In the genomic region with DNA sequence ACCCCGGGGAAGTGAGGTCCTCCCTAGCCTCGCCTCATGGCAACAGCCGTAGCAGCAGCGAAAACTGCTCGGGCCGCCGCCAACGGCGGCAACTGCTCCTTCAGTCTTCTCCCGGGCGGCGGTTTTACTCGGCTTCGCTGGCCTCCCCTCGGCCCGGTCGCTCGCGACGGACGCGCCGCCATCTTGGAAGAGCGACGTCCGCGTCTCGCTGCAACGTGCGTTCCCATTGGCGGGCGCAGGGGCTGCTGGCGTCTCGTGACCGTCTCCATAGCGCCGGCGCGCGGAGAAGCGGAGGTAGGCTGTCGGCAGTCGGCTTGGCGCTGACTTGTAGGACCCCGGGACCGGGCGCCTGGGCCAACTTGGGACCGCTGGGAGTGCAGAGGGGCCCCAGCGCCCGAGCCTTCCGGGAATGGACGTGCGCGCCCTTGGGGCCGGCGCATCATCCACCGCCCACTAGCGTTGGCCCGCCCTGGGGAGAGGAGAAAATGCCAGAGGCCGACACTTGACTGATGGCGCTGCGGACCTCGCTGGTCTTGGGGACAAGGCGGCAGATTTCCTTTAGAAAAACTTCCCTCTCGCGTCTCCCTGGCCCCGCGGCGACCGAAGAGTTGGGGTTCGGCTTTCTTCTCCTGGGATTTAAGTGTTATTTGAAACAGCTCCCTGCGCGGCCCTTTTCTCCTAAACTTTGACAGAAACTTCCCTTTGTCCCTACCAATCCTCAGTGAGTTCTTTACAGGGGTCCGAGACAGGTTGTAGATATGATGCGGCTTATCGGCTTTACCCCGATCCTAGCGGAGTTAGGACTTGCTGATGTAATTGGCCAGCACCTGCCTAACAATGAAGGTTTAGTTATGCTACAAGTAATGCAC, we compare ENCODE assay signal across 8 cellular contexts. TPM values are rescaled to one million over a fixed set of nuclear protein-coding genes. Genes with fewer than 3 reads are reported as not detected.
DNase-seq lines count a peak whose midpoint lies in the region; ATAC-seq and TF ChIP-seq lines count a peak whose summit lies in the region.

A gene with protein sequence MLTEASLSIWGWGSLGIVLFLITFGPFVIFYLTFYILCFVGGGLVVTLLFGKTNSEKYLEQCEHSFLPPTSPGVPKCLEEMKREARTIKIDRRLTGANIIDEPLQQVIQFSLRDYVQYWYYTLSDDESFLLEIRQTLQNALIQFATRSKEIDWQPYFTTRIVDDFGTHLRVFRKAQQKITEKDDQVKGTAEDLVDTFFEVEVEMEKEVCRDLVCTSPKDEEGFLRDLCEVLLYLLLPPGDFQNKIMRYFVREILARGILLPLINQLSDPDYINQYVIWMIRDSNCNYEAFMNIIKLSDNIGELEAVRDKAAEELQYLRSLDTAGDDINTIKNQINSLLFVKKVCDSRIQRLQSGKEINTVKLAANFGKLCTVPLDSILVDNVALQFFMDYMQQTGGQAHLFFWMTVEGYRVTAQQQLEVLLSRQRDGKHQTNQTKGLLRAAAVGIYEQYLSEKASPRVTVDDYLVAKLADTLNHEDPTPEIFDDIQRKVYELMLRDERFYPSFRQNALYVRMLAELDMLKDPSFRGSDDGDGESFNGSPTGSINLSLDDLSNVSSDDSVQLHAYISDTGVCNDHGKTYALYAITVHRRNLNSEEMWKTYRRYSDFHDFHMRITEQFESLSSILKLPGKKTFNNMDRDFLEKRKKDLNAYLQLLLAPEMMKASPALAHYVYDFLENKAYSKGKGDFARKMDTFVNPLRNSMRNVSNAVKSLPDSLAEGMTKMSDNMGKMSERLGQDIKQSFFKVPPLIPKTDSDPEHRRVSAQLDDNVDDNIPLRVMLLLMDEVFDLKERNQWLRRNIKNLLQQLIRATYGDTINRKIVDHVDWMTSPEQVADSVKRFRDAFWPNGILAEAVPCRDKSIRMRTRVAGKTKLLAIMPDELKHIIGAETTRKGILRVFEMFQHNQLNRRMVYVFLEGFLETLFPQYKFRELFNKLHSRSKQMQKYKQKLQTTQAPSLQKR (minus strand): TSS at position 193 of the 869 bp plus-strand sequence. CDS start 199 bp downstream, outside the sequence.

- TF ChIP-seq CTCF in GM23338 (conservative IDR thresholded peaks at IDR 0.05; ENCODE audit: low read depth in 2 of 2) (peak in 1 of 2 experiments; percentile 49; a peak in 2 of 4 replicates), fibroblast of lung (conservative IDR thresholded peaks at IDR 0.05 in 1 of 2, IDR thresholded peaks at IDR 0.05 in 1 of 2; ENCODE audit: low read depth in 1 of 2, low read length in 2 of 2) (no peak)

- no peaks in the 10 kb centered on the region for H3K27me3 ChIP-seq in GM23338 (ENCODE audit: insufficient read depth)
- H3K27me3 ChIP-seq in fibroblast of lung (ENCODE audit: control insufficient read depth, insufficient read depth, low read length), result no peaks in the 10 kb centered on the region

- H3K79me2 ChIP-seq in GM23338 (replicated peaks; ENCODE audit: insufficient read depth) (peaks cover 43% of the 10 kb centered on the region), fibroblast of lung (ENCODE audit: control insufficient read depth, insufficient read depth, low read length) (peaks cover 45% of the 10 kb centered on the region)

- H3K9me2 ChIP-seq in GM23338 (ENCODE audit: insufficient read depth), result no peaks in the 10 kb centered on the region

- peaks cover 27% of the 10 kb centered on the region for H3K4me1 Mint-ChIP-seq in GM23338
- peaks cover 18 to 54% (median 49%) of the 10 kb centered on the region in 4 donors for H3K4me1 Mint-ChIP-seq in naive thymus-derived CD8-positive, alpha-beta T cell

- peaks cover 4% of the 10 kb centered on the region; the same call in 1 of the 3 replicates for H3K36me3 Mint-ChIP-seq in GM23338 (ENCODE audit: low read depth)
- peaks cover 0 to 6% (median 0%) of the 10 kb centered on the region in 3 donors for H3K36me3 Mint-ChIP-seq in naive thymus-derived CD8-positive, alpha-beta T cell

- peak within 1 kb of the TSS; percentile 99 for H3K27ac Mint-ChIP-seq in GM23338
- peak within 1 kb of the TSS; percentile 96 to 99 (median 98) for H3K27ac Mint-ChIP-seq in naive thymus-derived CD8-positive, alpha-beta T cell

- peak within 1 kb of the TSS; percentile 93 for H2AFZ ChIP-seq in GM23338
- peak within 1 kb of the TSS; percentile 95 for H2AFZ ChIP-seq in fibroblast of lung (ENCODE audit: low read length)

- H3K36me3 ChIP-seq in GM23338 (ENCODE audit: insufficient read depth), result no peaks in the 10 kb centered on the region
- no peaks in the 10 kb centered on the region for H3K36me3 ChIP-seq in fibroblast of lung (ENCODE audit: control insufficient read depth, insufficient read depth, low read length)

- H3K9ac ChIP-seq in fibroblast of lung (ENCODE audit: insufficient read depth, low read length), result peak within 1 kb of the TSS; percentile 92

- peaks cover 16% of the 10 kb centered on the region for H3K4me1 ChIP-seq in GM23338 (ENCODE audit: insufficient read depth)
- no peaks in the 10 kb centered on the region for H3K4me1 ChIP-seq in fibroblast of lung (ENCODE audit: control insufficient read depth, extremely low read depth, insufficient read depth, low read length)

- peak within 1 kb of the TSS; percentile 83 for H3K4me2 ChIP-seq in GM23338
- H3K4me2 ChIP-seq in fibroblast of lung (ENCODE audit: extremely low read depth, insufficient read depth, low read length), result peak within 1 kb of the TSS; percentile 96

- H3K9me3 ChIP-seq in fibroblast of lung (ENCODE audit: control insufficient read depth, insufficient read depth, low read depth, low read length), result no peaks in the 10 kb centered on the region

- ATAC-seq in GM23338, result peak; percentile 97
- ATAC-seq in naive thymus-derived CD8-positive, alpha-beta T cell, result peak; percentile 94 to 95

- H3K4me3 Mint-ChIP-seq in GM23338, result peak within 1 kb of the TSS; percentile 99
- peak within 1 kb of the TSS; percentile 95 to 99 (median 98) for H3K4me3 Mint-ChIP-seq in naive thymus-derived CD8-positive, alpha-beta T cell

- H3K9me3 Mint-ChIP-seq in GM23338, result no peaks in the 10 kb centered on the region
- no peaks in the 10 kb centered on the region for H3K9me3 Mint-ChIP-seq in naive thymus-derived CD8-positive, alpha-beta T cell

- H4K20me1 ChIP-seq in GM23338 (replicated peaks; ENCODE audit: insufficient read depth) (no peaks in the 10 kb centered on the region), fibroblast of lung (ENCODE audit: control insufficient read depth, extremely low read depth, insufficient read depth, low read length) (peaks cover 2% of the 10 kb centered on the region)

- no peaks in the 10 kb centered on the region for H3F3A ChIP-seq in GM23338 (replicated peaks; ENCODE audit: low read depth)

- peak within 1 kb of the TSS; percentile 94 for H3K27ac ChIP-seq in GM23338 (ENCODE audit: low read depth)
- peak within 1 kb of the TSS; percentile 95 for H3K27ac ChIP-seq in fibroblast of lung (ENCODE audit: insufficient read depth, low read length)

- DNase-seq in EL, result peak; percentile 94
- DNase-seq in GM23338 (ENCODE audit: low spot score), result peak; percentile 97
- peak; percentile 94 for DNase-seq in LHCN-M2 (ENCODE audit: low read depth)
- DNase-seq in RPMI7951 (ENCODE audit: low read depth), result peak; percentile 92
- DNase-seq in activated T-helper 1 cell treated with anti-CD3 and anti-CD28 coated beads, Interleukin-2, amount 50 U/mL, for 16 hours (ENCODE audit: low read depth in 1 of 2, low spot score in 1 of 2), result peak; percentile 75 to 84
- DNase-seq in fibroblast of lung (ENCODE audit: low read depth in 2 of 2), result peak; percentile 92
- peak; percentile 84 to 93 (median 87) for DNase-seq in naive thymus-derived CD8-positive, alpha-beta T cell
- peak; percentile 82 to 86 (median 84) for DNase-seq in stimulated activated naive CD4-positive, alpha-beta T cell (lab: John Stamatoyannopoulos, UW)

- POLR2A ChIA-PET in naive thymus-derived CD8-positive, alpha-beta T cell (lab: Charles Lee), result no interaction called here

- H3K4me3 ChIP-seq in GM23338 (peak within 1 kb of the TSS; percentile 85), fibroblast of lung (replicated peaks in 1 of 4; ENCODE audit: control extremely low read depth in 1 of 4, insufficient read depth in 1 of 4, low read depth in 3 of 4, low read length in 4 of 4) (peak within 1 kb of the TSS; percentile 65 to 88 (median 84))

- peaks cover 2% of the 10 kb centered on the region for H3K27me3 Mint-ChIP-seq in GM23338 (ENCODE audit: insufficient read depth, low read depth, poor library complexity)
- no peaks in the 10 kb centered on the region for H3K27me3 Mint-ChIP-seq in naive thymus-derived CD8-positive, alpha-beta T cell

TF ChIP-seq in GM23338, 12 proteins besides CTCF, POLR2A, EP300 and RAD21:
- TF ChIP-seq POLR2AphosphoS5 (IDR thresholded peaks at IDR 0.05; ENCODE audit: low read depth), result peak; percentile 79
- no peak for TF ChIP-seq STAT1 (IDR thresholded peaks at IDR 0.05; ENCODE audit: unreplicated experiment)
- TF ChIP-seq, protein P1, sequence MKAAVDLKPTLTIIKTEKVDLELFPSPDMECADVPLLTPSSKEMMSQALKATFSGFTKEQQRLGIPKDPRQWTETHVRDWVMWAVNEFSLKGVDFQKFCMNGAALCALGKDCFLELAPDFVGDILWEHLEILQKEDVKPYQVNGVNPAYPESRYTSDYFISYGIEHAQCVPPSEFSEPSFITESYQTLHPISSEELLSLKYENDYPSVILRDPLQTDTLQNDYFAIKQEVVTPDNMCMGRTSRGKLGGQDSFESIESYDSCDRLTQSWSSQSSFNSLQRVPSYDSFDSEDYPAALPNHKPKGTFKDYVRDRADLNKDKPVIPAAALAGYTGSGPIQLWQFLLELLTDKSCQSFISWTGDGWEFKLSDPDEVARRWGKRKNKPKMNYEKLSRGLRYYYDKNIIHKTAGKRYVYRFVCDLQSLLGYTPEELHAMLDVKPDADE (IDR thresholded peaks at IDR 0.05), result peak; percentile 50; the same call in 1 of the 2 replicates
- peak; percentile 50; the same call in 1 of the 2 replicates for TF ChIP-seq CREB1 (CRISPR knock-in tag; IDR thresholded peaks at IDR 0.05; ENCODE audit: low read depth)

RNA-seq across cellular contexts. Expression of the gene that starts here (rescaled TPM):
- 26.4 and 42.7 TPM in 2 replicates for total RNA-seq in GM23338 (2014; rRNA removed; shearing (Covaris generic))
- polyA plus RNA-seq in GM23338 (2016; fragmentation: Nextera tagmentation; extraction: Ambion mirVana) (6.9 and 7.5 TPM in 2 replicates), fibroblast of lung (26.1 and 36.0 TPM in 2 replicates)
- total RNA-seq in LHCN-M2 (2014; rRNA removed) (65.8 and 81.9 TPM in 2 replicates), fibroblast of lung (37.5 and 42.9 TPM in 2 replicates)
- polyA plus RNA-seq in LHCN-M2 (2012), result 8.7 TPM
- total RNA-seq in RPMI7951 (2014; rRNA removed; shearing (Covaris generic)), result 51.3 and 54.5 TPM in 2 replicates
- 15.5 and 19.8 TPM in 2 replicates for polyA plus RNA-seq in fibroblast of lung (2012)
- 2.1 and 6.6 TPM in 2 replicates for polyA minus RNA-seq in fibroblast of lung (ENCODE audit: low replicate concordance)
- 10 to 100 TPM; 37.5 to 45.7 TPM for total RNA-seq in naive thymus-derived CD8-positive, alpha-beta T cell
- polyA plus RNA-seq in naive thymus-derived CD8-positive, alpha-beta T cell, result 10 to 100 TPM in 1 of 3 donors, 1 to 10 TPM in 2; 8.6 to 10.7 (median 9.9) TPM

Comparison
In these comparisons a context has a peak if more than half of its experiments do, and no peak if none do; other contexts are left out.
1. Peak in every context shown above with its lines: DNase-seq, ATAC-seq, H3K4me3 ChIP-seq and H3K27ac ChIP-seq.